Comparison of ENCODE assay signal across 8 cellular contexts in genomic region chrX:41720125-41720780, GRCh38. TPM values are rescaled to one million over a fixed set of nuclear protein-coding genes. Genes with fewer than 3 reads are reported as not detected.
DNase-seq lines count a peak whose midpoint lies in the region; ATAC-seq, FAIRE-seq and TF ChIP-seq lines count a peak whose summit lies in the region.

No MANE protein-coding gene starts in this region.

- peaks cover 37% of the 10 kb centered on the region for H3K9me3 Mint-ChIP-seq in progenitor cell of endocrine pancreas (ENCODE audit: low read depth)

- no peak for FAIRE-seq in GM12892 (lab: Jason Lieb, UNC)

- peaks cover 14% of the 10 kb centered on the region for H3K4me1 Mint-ChIP-seq in progenitor cell of endocrine pancreas (ENCODE audit: low read depth)

- H3K27ac Mint-ChIP-seq in progenitor cell of endocrine pancreas = peak overlapping the region; percentile 37

- TF ChIP-seq CTCF in progenitor cell of endocrine pancreas (IDR thresholded peaks at IDR 0.05; ENCODE audit: unreplicated experiment) = no peak

- TF ChIP-seq POLR2A in GM12892 (IDR thresholded peaks at IDR 0.05; ENCODE audit: low read depth, low read length) = no peak

- peak; percentile 84 for ATAC-seq in GM19397 (IDR thresholded peaks at IDR 0.05; ENCODE audit: unreplicated experiment)
- ATAC-seq in HG03103 (IDR thresholded peaks at IDR 0.05; ENCODE audit: low read depth, unreplicated experiment) = peak; percentile 66
- no peak for ATAC-seq in HG03095 (IDR thresholded peaks at IDR 0.05; ENCODE audit: unreplicated experiment)

- no peaks in the 10 kb centered on the region for H3K27me3 Mint-ChIP-seq in progenitor cell of endocrine pancreas

- peak; percentile 59 for DNase-seq in activated CD8-positive, alpha-beta memory T cell treated with anti-CD3 and anti-CD28 coated beads, Interleukin-2, amount 50 U/mL, for 48 hours
- no peak for DNase-seq in progenitor cell of endocrine pancreas (ENCODE audit: low spot score, unreplicated experiment)
- no peak for DNase-seq in NCI-H526 (lab: John Stamatoyannopoulos, UW)
- no peak for DNase-seq in GM12892 (ENCODE audit: insufficient read length)
- DNase-seq in NCI-H1105 (lab: John Stamatoyannopoulos, UW) = no peak

- H3K4me3 Mint-ChIP-seq in progenitor cell of endocrine pancreas (ENCODE audit: low read depth) = no peak overlapping the region

- H3K36me3 Mint-ChIP-seq in progenitor cell of endocrine pancreas (ENCODE audit: insufficient read depth) = peaks cover 19% of the 10 kb centered on the region

RNA-seq across cellular contexts. Expression of gene GPR82, which starts 3.7 kb away (rescaled TPM):
- total RNA-seq in progenitor cell of endocrine pancreas = not detected in 2 replicates
- polyA plus RNA-seq in GM12892 (2012; ENCODE audit: missing spikeins) = not detected

RNA-seq across cellular contexts. Expression of gene GPR34, which starts 31.5 kb away (rescaled TPM):
- not detected in 2 replicates for total RNA-seq in progenitor cell of endocrine pancreas
- polyA plus RNA-seq in GM12892 (2012; ENCODE audit: missing spikeins) = 0.23 TPM
